ENCODE assay signal across 15 cellular contexts in genomic region chr1:115115521-115116161, GRCh38.
"Had no signal": no experiment of that assay in that cellular context is flagged by ENCODE, and none has a peak within 500 bp of the region (broad histone marks: within the 10 kb centered on the region; RNA-seq: fewer than 3 reads in every experiment).

No MANE protein-coding gene starts in this region.

- H3K79me2 ChIP-seq: parathyroid adenoma had no signal

- H3K36me3 ChIP-seq: colonic mucosa, gastrocnemius medialis, neural progenitor cell had no signal

- H3K9me3 ChIP-seq: colonic mucosa, gastrocnemius medialis had no signal

- H3K27ac ChIP-seq: colonic mucosa, gastrocnemius medialis, neural progenitor cell, parathyroid adenoma had no signal

- H3K4me1 ChIP-seq: colonic mucosa, gastrocnemius medialis, neural progenitor cell, parathyroid adenoma had no signal

- DNase-seq: activated CD4-positive, alpha-beta T cell treated with anti-CD3 and anti-CD28 coated beads, Interleukin-2, amount 50 U/mL, for 4 hours; activated gamma-delta T cell; activated naive CD8-positive, alpha-beta T cell treated with anti-CD3 and anti-CD28 coated beads, Interleukin-2, amount 10 ng/mL, durations not matched to agents 7 days and 5 days; activated T-cell treated with anti-CD3 and anti-CD28 coated beads, Interleukin-2, amount 50 U/mL, for 24 hours; aorta; colonic mucosa; effector CD4-positive, alpha-beta T cell; gastrocnemius medialis; hippocampal formation; kidney glomerular epithelial cell; T-helper 2 cell had no signal

- H3K4me3 Mint-ChIP-seq: activated naive CD8-positive, alpha-beta T cell treated with anti-CD3 and anti-CD28 coated beads, Interleukin-2, amount 10 ng/mL, durations not matched to agents 7 days and 5 days; activated T-cell treated with anti-CD3 and anti-CD28 coated beads, Interleukin-2, amount 50 U/mL, for 24 hours; mesothelial cell of epicardium; neural progenitor cell had no signal

- H3K4me2 ChIP-seq: neural progenitor cell had no signal

- H3K4me1 Mint-ChIP-seq: activated naive CD8-positive, alpha-beta T cell treated with anti-CD3 and anti-CD28 coated beads, Interleukin-2, amount 10 ng/mL, durations not matched to agents 7 days and 5 days had no signal

- H3K9ac ChIP-seq: neural progenitor cell, parathyroid adenoma had no signal

- H2AFZ ChIP-seq: neural progenitor cell, parathyroid adenoma had no signal

- H3K27me3 ChIP-seq: colonic mucosa, gastrocnemius medialis, neural progenitor cell had no signal

- H3K36me3 Mint-ChIP-seq: activated naive CD8-positive, alpha-beta T cell treated with anti-CD3 and anti-CD28 coated beads, Interleukin-2, amount 10 ng/mL, durations not matched to agents 7 days and 5 days; mesothelial cell of epicardium; neural progenitor cell had no signal

- H3K27ac Mint-ChIP-seq: activated naive CD8-positive, alpha-beta T cell treated with anti-CD3 and anti-CD28 coated beads, Interleukin-2, amount 10 ng/mL, durations not matched to agents 7 days and 5 days; activated T-cell treated with anti-CD3 and anti-CD28 coated beads, Interleukin-2, amount 50 U/mL, for 24 hours; mesothelial cell of epicardium; neural progenitor cell had no signal

- H3K4me3 ChIP-seq: colonic mucosa, gastrocnemius medialis, neural progenitor cell had no signal

- FAIRE-seq: endothelial cell of umbilical vein had no signal
